In genomic region chr5:180283026-180283615, GRCh38 we compare ENCODE assay signal across 28 cellular contexts. TPM values are rescaled to one million over a fixed set of nuclear protein-coding genes. Genes with fewer than 3 reads are reported as not detected.
A peak's percentile ranks its signal among the peaks of the same experiment; 100 is the strongest.
DNase-seq lines count a peak whose midpoint lies in the region; ATAC-seq and TF ChIP-seq lines count a peak whose summit lies in the region.
"Had no signal": no experiment of that assay in that cellular context is flagged by ENCODE, and none has a peak within 500 bp of the region (broad histone marks: within the 10 kb centered on the region; RNA-seq: fewer than 3 reads in every experiment).

No MANE protein-coding gene starts in this region.

- H3K4me3 ChIP-seq in AG04450 (ENCODE audit: low read depth, low read length): no peak overlapping the region
- no peak overlapping the region for H3K4me3 ChIP-seq in coronary artery
- H3K4me3 ChIP-seq: ascending aorta, hepatocyte, MG63, SJSA1, skin epidermis, stomach, thyroid gland had no signal

- CTCF ChIA-PET in AG04450 (lab: Charles Lee): interaction anchor here (0.6 kb wide), 1 partner anchor 367 kb away, joined by 4 read pairs; no protein-coding TSS in a partner anchor
- CTCF ChIA-PET in RWPE1 (lab: Yijun Ruan, JAX): interaction anchor here (1.3 kb wide), 1 partner anchor 10 kb away, joined by 3 read pairs; no protein-coding TSS in a partner anchor

- TF ChIP-seq CTCF in AG04450 (IDR thresholded peaks at IDR 0.05; ENCODE audit: low read depth, low read length): no peak
- TF ChIP-seq CTCF in RWPE1 (conservative IDR thresholded peaks at IDR 0.05; ENCODE audit: low read depth): no peak
- no peak for TF ChIP-seq CTCF in chondrocyte (IDR thresholded peaks at IDR 0.05)
- no peak for TF ChIP-seq CTCF in coronary artery (IDR thresholded peaks at IDR 0.05)

- peaks cover 7% of the 10 kb centered on the region for H3K4me1 Mint-ChIP-seq in chondrocyte (ENCODE audit: low read depth)

- POLR2A ChIA-PET in AG04450 (lab: Yijun Ruan, JAX): no interaction called here
- POLR2A ChIA-PET in RWPE1 (lab: Yijun Ruan, JAX; ENCODE audit: low non-redundant PET): no interaction called here

- peak overlapping the region; percentile 64 for H3K27ac Mint-ChIP-seq in chondrocyte (ENCODE audit: unreplicated experiment)
- H3K27ac Mint-ChIP-seq: activated CD4-positive, alpha-beta memory T cell treated with anti-CD3 and anti-CD28 coated beads for 36 hours; activated naive CD4-positive, alpha-beta T cell treated with anti-CD3 and anti-CD28 coated beads, Interleukin-2, amount 50 U/mL, for 24 hours; naive B cell had no signal

- no peak for ATAC-seq in activated CD4-positive, CD25-positive, alpha-beta regulatory T cell treated with anti-CD3 and anti-CD28 coated beads, Interleukin-2, amount 50 U/mL, for 24 hours
- ATAC-seq: left lobe of liver had no signal

- peaks cover 19% of the 10 kb centered on the region for H3K36me3 Mint-ChIP-seq in chondrocyte (ENCODE audit: low read depth)

- no peak overlapping the region for H3K4me3 Mint-ChIP-seq in chondrocyte (ENCODE audit: unreplicated experiment)
- H3K4me3 Mint-ChIP-seq: activated CD4-positive, alpha-beta memory T cell treated with anti-CD3 and anti-CD28 coated beads for 36 hours; activated naive CD4-positive, alpha-beta T cell treated with anti-CD3 and anti-CD28 coated beads, Interleukin-2, amount 50 U/mL, for 24 hours had no signal

- H3K27ac ChIP-seq in AG04450 (ENCODE audit: low read depth, low read length) (peak overlapping the region; percentile 24), RWPE1 (peak overlapping the region; percentile 28), coronary artery (no peak overlapping the region)
- H3K27ac ChIP-seq: ascending aorta, hepatocyte, SJSA1, skin epidermis, stomach, thyroid gland had no signal

- peaks cover 8% of the 10 kb centered on the region for H3K9me3 ChIP-seq in AG04450 (ENCODE audit: control insufficient read depth, insufficient read depth, low read length)
- H3K9me3 ChIP-seq: ascending aorta, BE2C, SJSA1, thyroid gland had no signal

- H3K27me3 Mint-ChIP-seq in chondrocyte (ENCODE audit: low read depth): no peaks in the 10 kb centered on the region
- H3K27me3 Mint-ChIP-seq: activated CD4-positive, alpha-beta memory T cell treated with anti-CD3 and anti-CD28 coated beads for 36 hours; activated naive CD4-positive, alpha-beta T cell treated with anti-CD3 and anti-CD28 coated beads, Interleukin-2, amount 50 U/mL, for 24 hours; naive B cell had no signal

- DNase-seq in AG04450 (ENCODE audit: low read depth, low spot score) (no peak), RWPE1 (ENCODE audit: low spot score) (peak; percentile 57), chondrocyte (ENCODE audit: low spot score) (no peak), myocyte (ENCODE audit: low read depth) (peak; percentile 53), DMS79 (lab: John Stamatoyannopoulos, UW) (no peak), coronary artery (ENCODE audit: low spot score) (no peak)
- no peak for DNase-seq in activated naive CD4-positive, alpha-beta T cell treated with Interleukin-2 at 50 U/mL for 16 hours
- DNase-seq: activated CD4-positive, alpha-beta memory T cell treated with anti-CD3 and anti-CD28 coated beads for 36 hours; activated CD4-positive, CD25-positive, alpha-beta regulatory T cell treated with anti-CD3 and anti-CD28 coated beads, Interleukin-2, amount 50 U/mL, for 72 hours; activated CD8-positive, alpha-beta memory T cell treated with anti-CD3 and anti-CD28 coated beads, Interleukin-2, amount 50 U/mL, for 48 hours; BE2C; effector CD8-positive, alpha-beta T cell; erythroblast; KBM-7; MG63; naive B cell; NCI-H2029 treated with DMSO at 0.1 percent for 48 hours; NCI-H2227 treated with DMSO at 0.1 percent for 48 hours; NCI-H69; stomach; thyroid gland had no signal

- H3K27me3 ChIP-seq in AG04450 (ENCODE audit: control insufficient read depth, insufficient read depth, low read length): no peaks in the 10 kb centered on the region
- H3K27me3 ChIP-seq: ascending aorta, BE2C, hepatocyte, MG63, SJSA1, stomach, thyroid gland had no signal

- H3K9me3 Mint-ChIP-seq in chondrocyte (ENCODE audit: low read depth): peaks cover under 1% of the 10 kb centered on the region

RNA-seq across cellular contexts. Expression of gene MAPK9, which starts 8.8 kb away (rescaled TPM):
- 31.1 and 35.1 TPM in 2 replicates for polyA plus RNA-seq in AG04450 (2011; rRNA removed)
- polyA minus RNA-seq in AG04450 (2011; rRNA and poly(A)+ RNA removed): 34.2 and 44.6 TPM in 2 replicates
- 31.1 to 34.8 TPM (median 34.6 TPM) in 3 replicates for total RNA-seq in chondrocyte
- 20.4 and 20.5 TPM in 2 replicates for total RNA-seq in myocyte
- 25.4 TPM for polyA plus RNA-seq in myocyte (2012)

Comparison
In these comparisons a context has a peak if more than half of its experiments do, and no peak if none do; other contexts are left out.
1. DNase-seq: peak in RWPE1 (single experiment) and myocyte (single experiment); none in AG04450 (single experiment), chondrocyte (single experiment), activated naive CD4-positive, alpha-beta T cell treated with Interleukin-2 at 50 U/mL for 16 hours (single experiment), DMS79 (single experiment) and coronary artery (single experiment).
2. H3K27ac ChIP-seq: peak in AG04450 (single experiment) and RWPE1 (single experiment); none in coronary artery (0 of 2).